ENCODE assay signal across 7 cellular contexts in the genomic region with DNA sequence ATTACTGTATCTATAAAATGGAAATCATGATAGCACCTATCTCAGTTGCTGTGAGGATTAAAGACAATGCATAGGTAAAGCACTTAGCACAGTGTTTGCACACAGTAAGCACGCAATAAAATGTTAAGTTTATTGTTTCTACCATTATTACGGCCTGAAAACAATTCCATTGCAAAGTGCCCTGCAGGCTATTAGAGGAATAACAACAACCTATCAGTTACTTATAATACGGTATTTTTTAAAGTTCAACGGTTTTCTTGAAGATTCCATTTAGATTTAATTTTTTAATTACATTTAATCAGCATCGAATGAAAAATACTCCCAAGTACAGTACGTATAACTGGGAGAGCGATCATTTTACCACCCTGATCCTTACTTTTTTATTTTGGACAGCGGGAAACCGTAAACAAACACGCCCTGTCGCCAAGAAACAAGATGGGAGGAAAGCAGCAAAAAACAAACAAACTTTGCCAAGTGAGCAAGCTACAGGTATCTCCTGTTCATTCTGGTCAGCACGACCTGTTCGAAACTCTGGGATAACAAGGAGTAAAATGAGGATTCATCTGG.
DNase-seq lines count a peak whose midpoint lies in the region; ATAC-seq and TF ChIP-seq lines count a peak whose summit lies in the region.

No MANE protein-coding gene starts in this region.

- H3K4me1 ChIP-seq in ES-I3 (ENCODE audit: insufficient read depth, low read length) (no peaks in the 10 kb centered on the region), adipocyte (ENCODE audit: control insufficient read depth, insufficient read depth, low read length) (peaks cover 4% of the 10 kb centered on the region), tibial artery (peaks cover 0 to 8% (median 2%) of the 10 kb centered on the region in 4 donors)

- DNase-seq in adipocyte (ENCODE audit: low read depth) (peak; percentile 52), tibial artery (no peak)
- DNase-seq in activated CD8-positive, alpha-beta memory T cell treated with anti-CD3 and anti-CD28 coated beads, Interleukin-2, amount 50 U/mL, for 4 hours = no peak

- peak overlapping the region; percentile 95 for H3K27ac ChIP-seq in layer of hippocampus (ENCODE audit: low read depth, low read length)
- peak overlapping the region; percentile 93 to 94 for H3K27ac ChIP-seq in tibial artery

- H3K27me3 ChIP-seq in adipocyte (replicated peaks; ENCODE audit: control insufficient read depth, insufficient read depth, low read length) = no peaks in the 10 kb centered on the region
- no peaks in the 10 kb centered on the region for H3K27me3 ChIP-seq in layer of hippocampus (ENCODE audit: control insufficient read depth, insufficient read depth, low read length)
- H3K27me3 ChIP-seq in tibial artery = no peaks in the 10 kb centered on the region

- H3K9me3 ChIP-seq in ES-I3 (ENCODE audit: control insufficient read depth, insufficient read depth, low read length) = no peaks in the 10 kb centered on the region
- no peaks in the 10 kb centered on the region for H3K9me3 ChIP-seq in adipocyte (ENCODE audit: control insufficient read depth, low read length)
- no peaks in the 10 kb centered on the region for H3K9me3 ChIP-seq in tibial artery

- H3K9ac ChIP-seq in ES-I3 (ENCODE audit: low read depth, low read length) (peak overlapping the region; percentile 78), adipocyte (ENCODE audit: low read length) (peak overlapping the region; percentile 96)

- intact Hi-C loops in tibial artery (cut with DNase I; ENCODE audit: low total_unique reads) = no loop called here

- peak in 1 of 2 experiments; percentile 25 for TF ChIP-seq CTCF in tibial artery (IDR thresholded peaks at IDR 0.05)

- peak overlapping the region; percentile 82 for H3K4me3 ChIP-seq in adipocyte (ENCODE audit: low read length)
- peak overlapping the region; percentile 75 to 94 for H3K4me3 ChIP-seq in tibial artery

- no peaks in the 10 kb centered on the region for H3K36me3 ChIP-seq in ES-I3 (ENCODE audit: insufficient read depth, low read length)
- H3K36me3 ChIP-seq in adipocyte (ENCODE audit: control insufficient read depth, insufficient read depth, low read length, severe bottlenecking) = no peaks in the 10 kb centered on the region
- no peaks in the 10 kb centered on the region for H3K36me3 ChIP-seq in tibial artery

- peak; percentile 19 for ATAC-seq in GM19438 (IDR thresholded peaks at IDR 0.05; ENCODE audit: low read depth, unreplicated experiment)
- peak; percentile 8 for ATAC-seq in HG03457 (IDR thresholded peaks at IDR 0.05; ENCODE audit: unreplicated experiment)
